In genomic region chr10:60778978-60779668, GRCh38 we compare ENCODE assay signal across 8 cellular contexts. TPM values are rescaled to one million over a fixed set of nuclear protein-coding genes. Genes with fewer than 3 reads are reported as not detected.
DNase-seq lines count a peak whose midpoint lies in the region; TF ChIP-seq lines count a peak whose summit lies in the region.

No MANE protein-coding gene starts in this region.

- 3% methylated on average over 8 of the region's 14 CpGs for WGBS in esophagus muscularis mucosa

- TF ChIP-seq CTCF in HFFc6 (IDR thresholded peaks at IDR 0.05) (no peak), esophagus muscularis mucosa (IDR thresholded peaks at IDR 0.05) (no peak)

- peaks cover 2% of the 10 kb centered on the region; the same call in 1 of the 2 replicates for H3K27me3 Mint-ChIP-seq in HFFc6 (ENCODE audit: insufficient read depth)

- H3K9me3 Mint-ChIP-seq in HFFc6, result no peaks in the 10 kb centered on the region

- H3K4me3 Mint-ChIP-seq in HFFc6, result peak overlapping the region; percentile 98

- H3K4me3 ChIP-seq in esophagus muscularis mucosa, result peak overlapping the region; percentile 61 to 76 (median 64)

- no peaks in the 10 kb centered on the region for H3K36me3 ChIP-seq in esophagus muscularis mucosa

- TF ChIP-seq EP300 in esophagus muscularis mucosa (IDR thresholded peaks at IDR 0.05), result no peak

- H3K27me3 ChIP-seq in esophagus muscularis mucosa, result peaks cover 0 to 7% (median 0%) of the 10 kb centered on the region in 4 donors

- H3K4me1 Mint-ChIP-seq in HFFc6 (ENCODE audit: low read depth), result peaks cover 43% of the 10 kb centered on the region

- peak overlapping the region in 1 of 4 donors; percentile 54 for H3K27ac ChIP-seq in esophagus muscularis mucosa (replicated peaks in 1 of 4)

- H3K27ac Mint-ChIP-seq in HFFc6, result peak overlapping the region; percentile 93

- H3K36me3 Mint-ChIP-seq in HFFc6 (ENCODE audit: low read depth), result peaks cover 9% of the 10 kb centered on the region; the same call in 1 of the 2 replicates

- H3K4me1 ChIP-seq in esophagus muscularis mucosa, result peaks cover 6 to 14% (median 8%) of the 10 kb centered on the region in 4 donors

- intact Hi-C loops in esophagus muscularis mucosa (cut with DNase I), result no loop called here

- DNase-seq in NCI-H2171 treated with DMSO at 0.1 percent for 48 hours (lab: John Stamatoyannopoulos, UW) (peak; percentile 2), NCI-H2171 (lab: John Stamatoyannopoulos, UW) (no peak), HFFc6 (no peak), OCI-M1 (lab: John Stamatoyannopoulos, UW) (peak; percentile 53), esophagus muscularis mucosa (ENCODE audit: extremely low spot score) (no peak), retina (peak; percentile 58), activated gamma-delta T cell (lab: John Stamatoyannopoulos, UW) (no peak), NCI-H510A treated with DMSO at 0.1 percent for 48 hours (lab: John Stamatoyannopoulos, UW) (no peak)

- TF ChIP-seq POLR2A in esophagus muscularis mucosa (IDR thresholded peaks at IDR 0.05; ENCODE audit: low read depth), result no peak

- H3K9me3 ChIP-seq in esophagus muscularis mucosa, result no peaks in the 10 kb centered on the region

RNA-seq across cellular contexts. Expression of gene CDK1, which starts 0.8 kb away (rescaled TPM):
- 10 to 100 TPM; 18.3 to 43.0 (median 38.5) TPM for total RNA-seq in HFFc6 (2021; fragmentation: NEBNext Ultra II Directional; extraction: Animal tissue kit (Norgen Biotek cat#: 25700))
- 1 to 10 TPM in 1 of 4 donors, under 1 TPM in 3; 0.26 to 2.8 (median 0.75) TPM for total RNA-seq in esophagus muscularis mucosa

Comparison
In these comparisons a context has a peak if more than half of its experiments do, and no peak if none do; other contexts are left out.
1. DNase-seq: peak in NCI-H2171 treated with DMSO at 0.1 percent for 48 hours (single experiment), OCI-M1 (single experiment) and retina (single experiment); none in NCI-H2171 (single experiment), HFFc6 (single experiment), esophagus muscularis mucosa (single experiment), activated gamma-delta T cell (single experiment) and NCI-H510A treated with DMSO at 0.1 percent for 48 hours (single experiment).
2. RNA of gene CDK1, which starts 0.8 kb away (total RNA-seq): 18.3 to 43.0 TPM in HFFc6; 0.26 to 2.8 TPM in esophagus muscularis mucosa; every median in the first group is over 4 times any median in the second.